In the genomic region with DNA sequence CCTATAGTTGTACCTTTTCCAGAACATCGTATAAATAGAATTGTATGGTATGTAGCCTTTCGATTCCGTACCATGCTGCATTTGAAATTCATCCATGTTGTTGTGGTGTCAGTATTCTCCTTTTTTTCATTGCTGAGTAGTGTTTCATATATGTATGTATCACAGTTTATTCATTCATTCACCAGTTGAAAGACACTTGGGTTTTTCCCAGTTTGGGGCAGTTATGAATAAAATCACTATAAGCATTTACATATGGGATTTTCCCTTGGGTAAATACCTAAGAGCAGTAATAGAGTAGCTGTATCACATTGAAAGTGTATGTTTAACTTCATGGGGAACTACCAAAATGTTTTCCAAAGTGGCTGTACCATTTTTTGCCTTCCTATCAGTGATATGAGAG, we compare ENCODE assay signal across 13 cellular contexts. TPM values are rescaled to one million over a fixed set of nuclear protein-coding genes. Genes with fewer than 3 reads are reported as not detected.
A peak's percentile ranks its signal among the peaks of the same experiment; 100 is the strongest.
DNase-seq lines count a peak whose midpoint lies in the region; ATAC-seq, FAIRE-seq and TF ChIP-seq lines count a peak whose summit lies in the region.
"Had no signal": no experiment of that assay in that cellular context is flagged by ENCODE, and none has a peak within 500 bp of the region (broad histone marks: within the 10 kb centered on the region; RNA-seq: fewer than 3 reads in every experiment).

No MANE protein-coding gene starts in this region.

- no peak overlapping the region for H3K4me2 ChIP-seq in mesenchymal stem cell (ENCODE audit: low read length, poor library complexity, severe bottlenecking)

- H2BK5ac ChIP-seq in mesenchymal stem cell (ENCODE audit: low read depth, low read length, poor library complexity, severe bottlenecking): no peak overlapping the region

- no peak for DNase-seq in GM12892 (ENCODE audit: insufficient read length)
- no peak for DNase-seq in Ammon's horn (ENCODE audit: low spot score)
- no peak for DNase-seq in mesenchymal stem cell
- no peak for DNase-seq in NCI-H2029 treated with DMSO at 0.1 percent for 48 hours (lab: John Stamatoyannopoulos, UW)
- DNase-seq: activated naive CD4-positive, alpha-beta T cell treated with anti-CD3 and anti-CD28 coated beads for 36 hours; foreskin melanocyte; NCI-H1417 had no signal

- H3K23ac ChIP-seq in mesenchymal stem cell (ENCODE audit: low read length in 2 of 2): no peak overlapping the region

- ATAC-seq in GM19035 (IDR thresholded peaks at IDR 0.05; ENCODE audit: unreplicated experiment): peak; percentile 97
- ATAC-seq in HG02610 (IDR thresholded peaks at IDR 0.05; ENCODE audit: unreplicated experiment): peak; percentile 99
- ATAC-seq in HG03439 (IDR thresholded peaks at IDR 0.05; ENCODE audit: unreplicated experiment): peak; percentile 98
- ATAC-seq in GM19324 (IDR thresholded peaks at IDR 0.05; ENCODE audit: low FRiP score, unreplicated experiment): no peak
- ATAC-seq: Panc1 had no signal

- no peak overlapping the region for H2BK120ac ChIP-seq in mesenchymal stem cell (ENCODE audit: low read depth, low read length)

- H2AK5ac ChIP-seq in mesenchymal stem cell (ENCODE audit: low read length, severe bottlenecking): no peak overlapping the region

- no peak overlapping the region for H3K9ac ChIP-seq in mesenchymal stem cell (ENCODE audit: low read length)

- no peak overlapping the region for H3K14ac ChIP-seq in mesenchymal stem cell (ENCODE audit: low read length in 2 of 2)

- H2AFZ ChIP-seq in mesenchymal stem cell (ENCODE audit: low read depth, low read length): no peak overlapping the region

- no CpG with 5 or more reads among the region's 3 CpGs for WGBS in mesenchymal stem cell

- no peak for TF ChIP-seq POLR2A in GM12892 (IDR thresholded peaks at IDR 0.05; ENCODE audit: low read depth, low read length)

- peaks cover 2% of the 10 kb centered on the region for H3K79me1 ChIP-seq in mesenchymal stem cell (replicated peaks; ENCODE audit: low read length, poor library complexity, severe bottlenecking)

- H3K4me3 ChIP-seq in mesenchymal stem cell (ENCODE audit: insufficient read depth in 1 of 2, low read depth in 1 of 2, low read length in 2 of 2): no peak overlapping the region

- no peaks in the 10 kb centered on the region for H3K27me3 ChIP-seq in mesenchymal stem cell (ENCODE audit: control insufficient read depth in 1 of 2, insufficient read depth in 1 of 2, low read length in 2 of 2)

- no peaks in the 10 kb centered on the region for H3K9me3 ChIP-seq in mesenchymal stem cell (ENCODE audit: control insufficient read depth, low read length)

- H3K4me1 ChIP-seq in mesenchymal stem cell (ENCODE audit: control insufficient read depth, insufficient read depth, low read depth, low read length): no peaks in the 10 kb centered on the region

- no peak overlapping the region for H4K91ac ChIP-seq in mesenchymal stem cell (ENCODE audit: low read length)

- no peak overlapping the region for H2BK15ac ChIP-seq in mesenchymal stem cell (ENCODE audit: low read depth, poor library complexity, severe bottlenecking)

- H3K36me3 ChIP-seq in mesenchymal stem cell (ENCODE audit: control insufficient read depth in 1 of 2, insufficient read depth in 2 of 2, low read depth in 1 of 2, low read length in 2 of 2): peaks cover 0 to 29% of the 10 kb centered on the region in 2 experiments

- H3K27ac ChIP-seq in mesenchymal stem cell (ENCODE audit: low read length, poor library complexity, severe bottlenecking): no peak overlapping the region

- H3K4ac ChIP-seq in mesenchymal stem cell (ENCODE audit: low read depth in 1 of 2, low read length in 2 of 2): no peak overlapping the region

- FAIRE-seq in GM12892 (lab: Jason Lieb, UNC): peak; percentile 69
- FAIRE-seq: colon had no signal

- H3K18ac ChIP-seq in mesenchymal stem cell (ENCODE audit: low read depth in 1 of 2, low read length in 2 of 2): no peak overlapping the region

- H2BK12ac ChIP-seq in mesenchymal stem cell (ENCODE audit: low read length in 2 of 2): no peak overlapping the region

- H4K8ac ChIP-seq in mesenchymal stem cell (ENCODE audit: low read length): no peak overlapping the region

RNA-seq across cellular contexts. Expression of gene FKTN, which starts 16.1 kb away (rescaled TPM):
- 9.8 TPM for polyA plus RNA-seq in GM12892 (2012; ENCODE audit: missing spikeins)
- polyA plus RNA-seq in mesenchymal stem cell (2013, experiment 1 of 2): 12.3 TPM
- polyA plus RNA-seq in mesenchymal stem cell (2013, experiment 2 of 2): 14.1 TPM
